ENCODE assay signal across 1 cellular context in genomic region chr7:2384354-2385243, GRCh38.
TF ChIP-seq lines count a peak whose summit lies in the region.

No MANE protein-coding gene starts in this region.

TF ChIP-seq in H1, 55 proteins besides CTCF, POLR2A, EP300 and RAD21:
- TF ChIP-seq KDM1A (IDR thresholded peaks at IDR 0.05; ENCODE audit: borderline replicate concordance, low read length), result no peak
- TF ChIP-seq SIX5 (IDR thresholded peaks at IDR 0.05; ENCODE audit: low read depth, low read length), result no peak
- no peak for TF ChIP-seq POU5F1 (IDR thresholded peaks at IDR 0.05; ENCODE audit: low read depth, low read length)
- TF ChIP-seq SP2 (IDR thresholded peaks at IDR 0.05; ENCODE audit: low read length), result no peak
- no peak for TF ChIP-seq CBX5 (IDR thresholded peaks at IDR 0.05; ENCODE audit: low read depth, low read length)
TF ChIP-seq in H1: peak in this region for 0.
